In genomic region chr6:78967191-78967590, GRCh38 we compare ENCODE assay signal across 10 cellular contexts.
"Had no signal": no experiment of that assay in that cellular context is flagged by ENCODE, and none has a peak within 500 bp of the region (broad histone marks: within the 10 kb centered on the region; RNA-seq: fewer than 3 reads in every experiment).

No MANE protein-coding gene starts in this region.

- H3K9me3 ChIP-seq: HAP-1 had no signal

- H3K4me1 Mint-ChIP-seq: IgD-negative memory B cell had no signal

- H2AFZ ChIP-seq: GM23248 had no signal

- FAIRE-seq: HepG2 had no signal

- H3K4me3 ChIP-seq: GM23248, HAP-1 had no signal

- H3K4me3 Mint-ChIP-seq: HFFc6, IgD-negative memory B cell had no signal

- H3K27me3 Mint-ChIP-seq: IgD-negative memory B cell had no signal

- H3K9me3 Mint-ChIP-seq: HFFc6, IgD-negative memory B cell had no signal

- H3K27ac Mint-ChIP-seq: HFFc6, IgD-negative memory B cell had no signal

- DNase-seq: GM23248, GOT3, H7, HFFc6, KBM-7 had no signal

- H3K27ac ChIP-seq: GM23248, HL-60 had no signal

- ATAC-seq: HCT116, HepG2 had no signal

- H3K9ac ChIP-seq: GM23248 had no signal
